In the genomic region with DNA sequence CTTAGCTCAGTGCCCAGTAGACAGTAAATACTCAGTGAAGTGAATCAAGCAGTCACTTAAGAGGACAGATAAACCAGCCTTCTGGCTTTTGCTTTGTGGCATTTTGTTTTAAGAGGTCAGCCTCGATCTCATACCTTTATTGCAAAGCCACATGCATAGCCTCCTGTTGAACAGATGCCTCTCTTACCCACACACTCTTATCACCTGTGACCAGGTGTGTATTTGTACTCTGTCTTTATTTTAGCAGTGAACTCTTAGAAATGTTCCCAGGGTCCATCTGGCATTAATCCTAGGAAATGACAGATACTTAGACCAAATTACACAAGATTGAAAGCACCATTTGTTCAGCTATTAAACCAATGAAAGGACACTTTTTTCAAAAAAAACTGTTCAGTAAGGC, we compare ENCODE assay signal across 25 cellular contexts.
DNase-seq lines count a peak whose midpoint lies in the region; ATAC-seq, FAIRE-seq and TF ChIP-seq lines count a peak whose summit lies in the region.
"Had no signal": no experiment of that assay in that cellular context is flagged by ENCODE, and none has a peak within 500 bp of the region (broad histone marks: within the 10 kb centered on the region; RNA-seq: fewer than 3 reads in every experiment).

No MANE protein-coding gene starts in this region.

- FAIRE-seq in pancreas (lab: Jason Lieb, UNC) = no peak
- FAIRE-seq: GM12891, GM19239, H54 had no signal

- H3K9me3 ChIP-seq in pancreas = no peaks in the 10 kb centered on the region
- no peaks in the 10 kb centered on the region for H3K9me3 ChIP-seq in colonic mucosa
- H3K9me3 ChIP-seq: BE2C had no signal

- TF ChIP-seq POLR2A in GM18505 (IDR thresholded peaks at IDR 0.05; ENCODE audit: borderline replicate concordance, extremely low read depth, insufficient read depth, insufficient read length) = no peak

- TF ChIP-seq CTCF in pancreas (IDR thresholded peaks at IDR 0.05) (no peak), colonic mucosa (IDR thresholded peaks at IDR 0.05) (no peak)

- H3K27ac ChIP-seq in pancreas = no peak overlapping the region
- no peak overlapping the region for H3K27ac ChIP-seq in colonic mucosa
- H3K27ac ChIP-seq: 22Rv1, HL-60, KMS-11 had no signal

- ATAC-seq in pancreas (peak; percentile 64 to 88 (median 76)), GM18505 (IDR thresholded peaks at IDR 0.05; ENCODE audit: unreplicated experiment) (no peak)

- H3K9ac ChIP-seq in colonic mucosa (ENCODE audit: low read depth in 2 of 2, low read length in 2 of 2) = no peak overlapping the region
- H3K9ac ChIP-seq: KMS-11 had no signal

- intact Hi-C loops in pancreas (cut with DNase I) = no loop called here
- intact Hi-C loops in colonic mucosa (cut with DNase I) = no loop called here

- H3K27me3 ChIP-seq in pancreas (no peaks in the 10 kb centered on the region), colonic mucosa (no peaks in the 10 kb centered on the region)
- H3K27me3 ChIP-seq: BE2C had no signal

- H3K4me1 ChIP-seq in pancreas (peaks cover 0 to 6% (median 5%) of the 10 kb centered on the region in 3 donors), colonic mucosa (no peaks in the 10 kb centered on the region)
- H3K4me1 ChIP-seq: BE2C had no signal

- 4 to 10% methylated on average over 1 of the region's 1 CpG for WGBS in pancreas, 2 donors

- no peaks in the 10 kb centered on the region for H3K36me3 ChIP-seq in pancreas
- H3K36me3 ChIP-seq in colonic mucosa = no peaks in the 10 kb centered on the region
- H3K36me3 ChIP-seq: BE2C had no signal

- H3K4me3 ChIP-seq in pancreas = no peak overlapping the region
- H3K4me3 ChIP-seq in colonic mucosa = no peak overlapping the region

- DNase-seq in DMS153 (lab: John Stamatoyannopoulos, UW) (peak; percentile 17), DMS153 treated with DMSO at 0.1 percent for 48 hours (lab: John Stamatoyannopoulos, UW; ENCODE audit: unreplicated experiment) (no peak), NCI-H146 (lab: John Stamatoyannopoulos, UW) (peak; percentile 78), NCI-H748 (lab: John Stamatoyannopoulos, UW; ENCODE audit: unreplicated experiment) (peak; percentile 41), pancreas (no peak), AG20443 (ENCODE audit: low spot score) (no peak), colonic mucosa (no peak)
- DNase-seq: BE2C, DMS79, EL, GF-D8, MM.1S, NCI-H1417 treated with DMSO at 0.1 percent for 48 hours, NCI-H1930, NCI-H2227 treated with DMSO at 0.1 percent for 48 hours, NCI-H82, RPMI8226, SHP77 had no signal

Comparison
In these comparisons a context has a peak if more than half of its experiments do, and no peak if none do; other contexts are left out.
1. DNase-seq: peak in DMS153 (single experiment), NCI-H146 (single experiment) and NCI-H748 (single experiment); none in DMS153 treated with DMSO at 0.1 percent for 48 hours (single experiment), pancreas (0 of 6), AG20443 (single experiment) and colonic mucosa (single experiment).